8 cellular contexts compared by ENCODE assay signal in genomic region chr4:13484749-13485345, GRCh38. TPM values are rescaled to one million over a fixed set of nuclear protein-coding genes. Genes with fewer than 3 reads are reported as not detected.
DNase-seq lines count a peak whose midpoint lies in the region; ATAC-seq and TF ChIP-seq lines count a peak whose summit lies in the region.

No MANE protein-coding gene starts in this region.

- H3K4me3 ChIP-seq in RWPE2 (ENCODE audit: severe bottlenecking) (peak overlapping the region; percentile 72), endodermal cell (ENCODE audit: low read length) (peak overlapping the region; percentile 93)

- H3K27me3 ChIP-seq in CD4-positive, alpha-beta T cell (ENCODE audit: control insufficient read depth, insufficient read depth, low read length), result peaks cover 10% of the 10 kb centered on the region
- H3K27me3 ChIP-seq in RWPE2 (ENCODE audit: insufficient read depth, poor library complexity, severe bottlenecking), result peaks cover under 1% of the 10 kb centered on the region
- no peaks in the 10 kb centered on the region for H3K27me3 ChIP-seq in endodermal cell (ENCODE audit: control insufficient read depth, insufficient read depth, low read length, poor library complexity, severe bottlenecking)

- no peaks in the 10 kb centered on the region for H3K9me3 ChIP-seq in CD4-positive, alpha-beta T cell (ENCODE audit: control insufficient read depth, low read length)
- H3K9me3 ChIP-seq in RWPE2 (ENCODE audit: severe bottlenecking) (no peaks in the 10 kb centered on the region), endodermal cell (ENCODE audit: control insufficient read depth, low read length) (peaks cover 10% of the 10 kb centered on the region)

- DNase-seq in CD4-positive, alpha-beta T cell, result peak in 1 of 10 experiments; percentile 47
- DNase-seq in RWPE2 (ENCODE audit: low spot score) (no peak), endodermal cell (no peak), natural killer cell (no peak), posterior vena cava (ENCODE audit: low spot score) (no peak), HuH-7 (ENCODE audit: low spot score) (no peak)

- 2% methylated on average over 7 to 23 of the region's 23 CpGs for WGBS in endodermal cell (ENCODE audit: insufficient coverage in 1 of 2, insufficient read length in 1 of 2), 2 experiments

- H3K36me3 ChIP-seq in RWPE2 (ENCODE audit: low read depth) (no peaks in the 10 kb centered on the region), endodermal cell (ENCODE audit: control insufficient read depth, insufficient read depth, low read length) (no peaks in the 10 kb centered on the region)

- TF ChIP-seq CTCF in CD4-positive, alpha-beta T cell (IDR thresholded peaks at IDR 0.05), result no peak
- no peak for TF ChIP-seq CTCF in RWPE2 (IDR thresholded peaks at IDR 0.05; ENCODE audit: poor library complexity, severe bottlenecking)
- TF ChIP-seq CTCF in endodermal cell (conservative IDR thresholded peaks at IDR 0.05), result no peak
- no peak for TF ChIP-seq CTCF in natural killer cell (IDR thresholded peaks at IDR 0.05)

- peaks cover 23% of the 10 kb centered on the region for H3K4me1 Mint-ChIP-seq in CD4-positive, alpha-beta T cell (ENCODE audit: low read depth)
- H3K4me1 Mint-ChIP-seq in endodermal cell, result peaks cover 14% of the 10 kb centered on the region
- H3K4me1 Mint-ChIP-seq in natural killer cell, result peaks cover 20 to 27% of the 10 kb centered on the region in 2 donors

- peak overlapping the region; percentile 89 for H3K27ac ChIP-seq in CD4-positive, alpha-beta T cell (ENCODE audit: low read depth, low read length)
- H3K27ac ChIP-seq in RWPE2 (ENCODE audit: poor library complexity, severe bottlenecking) (peak overlapping the region; percentile 54), endodermal cell (ENCODE audit: low read depth, low read length) (peak overlapping the region; percentile 99)

- peak overlapping the region; percentile 91 for H3K4me3 Mint-ChIP-seq in CD4-positive, alpha-beta T cell
- H3K4me3 Mint-ChIP-seq in endodermal cell, result peak overlapping the region; percentile 87
- peak overlapping the region; percentile 92 for H3K4me3 Mint-ChIP-seq in natural killer cell

- CTCF ChIA-PET in CD4-positive, alpha-beta T cell (lab: Charles Lee), result no interaction called here

- POLR2A ChIA-PET in CD4-positive, alpha-beta T cell (lab: Charles Lee), result interaction anchor here (0.7 to 1.6 kb wide), 3 partner anchors 143 to 1518 kb away, joined by 3 to 4 read pairs (median 4); partner anchors contain the start of genes BOD1L1 and CPEB2

- intact Hi-C loops in CD4-positive, alpha-beta T cell (cut with DNase I, micrococcal nuclease), result loop anchor here (2.0 to 10.0 kb wide), 4 partner anchors 60 to 1518 kb away; partner anchors contain the start of genes CPEB2 (in 2 of the 2), BOD1L1 (in 1 of the 2) and NKX3-2 (in 1 of the 2)
- intact Hi-C loops in natural killer cell (cut with micrococcal nuclease) (loop anchor here (5.0 to 10.0 kb wide), 3 partner anchors 62 to 1517 kb away; partner anchors contain the start of genes BOD1L1 and CPEB2), posterior vena cava (cut with DNase I) (no loop called here)

- no peaks in the 10 kb centered on the region for H3K9me3 Mint-ChIP-seq in CD4-positive, alpha-beta T cell
- H3K9me3 Mint-ChIP-seq in endodermal cell, result peaks cover 8% of the 10 kb centered on the region
- H3K9me3 Mint-ChIP-seq in natural killer cell, result no peaks in the 10 kb centered on the region

- H3K27me3 Mint-ChIP-seq in CD4-positive, alpha-beta T cell, result peaks cover 18% of the 10 kb centered on the region
- H3K27me3 Mint-ChIP-seq in endodermal cell (ENCODE audit: insufficient read depth) (peaks cover 3% of the 10 kb centered on the region), natural killer cell (ENCODE audit: low read depth in 2 of 2) (peaks cover 17 to 33% of the 10 kb centered on the region in 2 donors)

- peaks cover 16% of the 10 kb centered on the region for H3K36me3 Mint-ChIP-seq in CD4-positive, alpha-beta T cell (ENCODE audit: low read depth)
- H3K36me3 Mint-ChIP-seq in endodermal cell (ENCODE audit: low read depth) (no peaks in the 10 kb centered on the region), natural killer cell (no peaks in the 10 kb centered on the region)

- H3K9ac ChIP-seq in endodermal cell (ENCODE audit: extremely low read depth, low read length, poor library complexity, severe bottlenecking), result peak overlapping the region; percentile 69

- peak; percentile 41 for ATAC-seq in CD4-positive, alpha-beta T cell (ENCODE audit: poor library complexity)
- peak; percentile 26 for ATAC-seq in GM19043 (IDR thresholded peaks at IDR 0.05; ENCODE audit: low read depth, unreplicated experiment)
- ATAC-seq in HG03139 (IDR thresholded peaks at IDR 0.05; ENCODE audit: unreplicated experiment), result peak; percentile 23
- ATAC-seq in RWPE2 (ENCODE audit: low read depth), result peak; percentile 32; the same call in 2 of the 3 replicates
- peak; percentile 39 to 43 (median 40) for ATAC-seq in natural killer cell

- H3K4me1 ChIP-seq in RWPE2 (ENCODE audit: insufficient read depth, poor library complexity, severe bottlenecking) (peaks cover 21% of the 10 kb centered on the region), endodermal cell (ENCODE audit: control insufficient read depth, insufficient read depth, low read length) (no peaks in the 10 kb centered on the region)

- H3K27ac Mint-ChIP-seq in CD4-positive, alpha-beta T cell, result peak overlapping the region; percentile 94
- H3K27ac Mint-ChIP-seq in endodermal cell (peak overlapping the region; percentile 100), natural killer cell (peak overlapping the region; percentile 98 to 99)

RNA-seq across cellular contexts. Expression of gene RAB28, which starts 0.7 kb away (rescaled TPM):
- total RNA-seq in CD4-positive, alpha-beta T cell, result 1 to 10 TPM; 3.9 to 4.2 TPM
- total RNA-seq in endodermal cell (10 to 100 TPM; 24.6 to 25.7 TPM), natural killer cell (10 to 100 TPM; 10.2 to 13.1 (median 12.9) TPM), posterior vena cava (10 to 100 TPM; 13.9 TPM)
- 33.4 TPM for polyA plus RNA-seq in endodermal cell (2013, experiment 1 of 2)
- polyA plus RNA-seq in endodermal cell (2013, experiment 2 of 2), result 33.6 TPM

RNA-seq across cellular contexts. Expression of gene NKX3-2, which starts 59.5 kb away (rescaled TPM):
- not detected for total RNA-seq in CD4-positive, alpha-beta T cell
- total RNA-seq in endodermal cell, result 1 to 10 TPM in 1 of 2 donors, under 1 TPM in 1; 0.11 to 1.5 TPM
- 2.2 TPM for polyA plus RNA-seq in endodermal cell (2013, experiment 1 of 2)
- polyA plus RNA-seq in endodermal cell (2013, experiment 2 of 2), result 2.1 TPM
- total RNA-seq in natural killer cell, result not detected
- under 1 TPM in 1 of 2 donors, not detected in 1; 0.19 TPM for total RNA-seq in posterior vena cava

Comparison
In these comparisons a context has a peak if more than half of its experiments do, and no peak if none do; other contexts are left out.
1. intact Hi-C loops: an anchor here in CD4-positive, alpha-beta T cell (2.0 to 10.0 kb wide) and natural killer cell (5.0 to 10.0 kb wide); none called in posterior vena cava.